ENCODE assay signal across 8 cellular contexts in the genomic region with DNA sequence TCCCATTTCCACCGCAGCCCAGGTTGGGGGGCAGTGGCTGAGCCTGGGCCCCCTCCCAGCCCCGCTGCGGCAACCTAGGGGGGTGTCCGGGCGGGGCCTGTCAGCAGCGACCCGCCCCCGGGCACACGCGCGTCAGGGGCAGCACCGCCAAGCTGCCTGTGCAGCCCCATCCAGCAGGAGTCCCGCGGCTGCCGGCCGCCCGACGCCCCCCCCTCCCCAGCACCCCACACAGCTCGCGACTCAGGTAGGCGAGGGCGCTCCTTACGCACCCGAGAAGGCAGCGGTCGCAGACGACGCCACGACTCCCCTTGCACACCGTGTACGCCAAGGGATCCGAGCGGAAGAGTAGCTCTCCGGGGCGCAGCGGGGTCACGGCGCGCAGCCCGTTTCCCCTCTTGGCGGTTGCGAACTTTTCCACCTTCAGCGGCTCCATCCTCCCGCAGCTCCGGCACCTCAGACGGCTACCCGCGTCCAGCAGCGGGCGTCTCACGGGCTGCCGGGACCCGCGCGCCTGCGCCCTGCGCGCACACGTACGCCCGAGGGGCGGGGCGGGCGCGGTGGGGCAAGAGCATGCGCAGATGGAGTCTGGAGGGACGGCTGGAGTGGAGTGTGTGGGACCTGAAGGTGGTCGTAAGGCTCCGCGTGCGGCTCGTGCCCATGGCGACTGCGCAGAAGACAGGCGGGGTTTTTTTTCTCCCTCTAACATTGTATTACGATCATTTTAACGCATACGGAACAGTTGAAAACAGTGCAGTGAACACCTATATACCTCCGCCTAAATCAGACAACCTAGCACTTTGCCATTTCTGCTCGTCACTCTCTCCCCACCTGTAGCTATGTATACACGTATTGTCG. TPM values are rescaled to one million over a fixed set of nuclear protein-coding genes. Genes with fewer than 3 reads are reported as not detected.
DNase-seq lines count a peak whose midpoint lies in the region; ATAC-seq, FAIRE-seq and TF ChIP-seq lines count a peak whose summit lies in the region.

Gene SMYD3 (minus strand): TSS at position 495 of the 855 bp plus-strand sequence.

- H2AFZ ChIP-seq in keratinocyte (ENCODE audit: control insufficient read depth, low read length) = peak within 1 kb of the TSS; percentile 97

- peaks cover 22% of the 10 kb centered on the region for H3K4me1 ChIP-seq in keratinocyte (ENCODE audit: control insufficient read depth, extremely low read depth, insufficient read depth, low read length)

- POLR2A ChIA-PET in AG04449 (lab: Yijun Ruan, JAX) = no interaction called here

- no peaks in the 10 kb centered on the region for H3K36me3 ChIP-seq in keratinocyte (ENCODE audit: control insufficient read depth in 2 of 2, extremely low read depth in 1 of 2, insufficient read depth in 2 of 2, low read length in 2 of 2)

- H3K9me1 ChIP-seq in keratinocyte (ENCODE audit: control insufficient read depth, extremely low read depth, insufficient read depth, low read length) = peaks cover 3% of the 10 kb centered on the region

- H3K9me3 ChIP-seq in keratinocyte (ENCODE audit: control insufficient read depth, low read depth, low read length) = no peaks in the 10 kb centered on the region

- H3K4me2 ChIP-seq in keratinocyte (ENCODE audit: control insufficient read depth, extremely low read depth, insufficient read depth, low read depth, low read length) = peak within 1 kb of the TSS; percentile 94

- no peaks in the 10 kb centered on the region for H3K27me3 ChIP-seq in keratinocyte (ENCODE audit: control insufficient read depth, extremely low read depth, insufficient read depth, low read length)

- peaks cover 5% of the 10 kb centered on the region for H3K79me2 ChIP-seq in keratinocyte (ENCODE audit: control insufficient read depth, insufficient read depth, low read length)

- ATAC-seq in GM18867 (IDR thresholded peaks at IDR 0.05; ENCODE audit: unreplicated experiment) = peak; percentile 87
- ATAC-seq in HG03097 (IDR thresholded peaks at IDR 0.05; ENCODE audit: low FRiP score, unreplicated experiment) = peak; percentile 87

- H3K4me3 ChIP-seq in AG04449 (ENCODE audit: low read depth, low read length) = peak within 1 kb of the TSS; percentile 98
- H3K4me3 ChIP-seq in WI38 (ENCODE audit: low read depth, low read length) = peak within 1 kb of the TSS; percentile 87
- H3K4me3 ChIP-seq in keratinocyte (ENCODE audit: control insufficient read depth in 2 of 3, extremely low read depth in 1 of 3, insufficient read depth in 2 of 3, low read depth in 1 of 3, low read length in 3 of 3) = peak within 1 kb of the TSS; percentile 81 to 98 (median 87)

- FAIRE-seq in keratinocyte (lab: Jason Lieb, UNC) = peak; percentile 17

- DNase-seq in AG04449 (ENCODE audit: low read depth, low spot score) (no peak), NCI-H2171 (lab: John Stamatoyannopoulos, UW) (peak; percentile 80), caudate nucleus (lab: John Stamatoyannopoulos, UW) (peak in 56 of 61 donors; percentile 22 to 87 (median 68)), keratinocyte (ENCODE audit: low read depth, low spot score) (no peak)
- peak; percentile 82 for DNase-seq in stimulated activated CD4-positive, alpha-beta T cell treated with anti-CD3 and anti-CD28 coated beads, Interleukin-15, amount 100 ng/mL, for 24 hours

- H4K20me1 ChIP-seq in keratinocyte (ENCODE audit: control insufficient read depth, extremely low read depth, insufficient read depth, low read length) = no peaks in the 10 kb centered on the region

- CTCF ChIA-PET in AG04449 (lab: Yijun Ruan, JAX) = interaction anchor here (0.6 to 3.5 kb wide), 8 partner anchors 9 to 1354 kb away, joined by 3 to 24 read pairs (median 5); no protein-coding TSS in a partner anchor

- peak within 1 kb of the TSS; percentile 67 for H3K9ac ChIP-seq in keratinocyte (ENCODE audit: control insufficient read depth, extremely low read depth, insufficient read depth, low read length)

- H3K27ac ChIP-seq in caudate nucleus (ENCODE audit: low read depth, low read length) (no peak within 1 kb of the TSS), keratinocyte (ENCODE audit: control insufficient read depth, insufficient read depth, low read length) (peak within 1 kb of the TSS; percentile 52)

- TF ChIP-seq CTCF in AG04449 (IDR thresholded peaks at IDR 0.05; ENCODE audit: insufficient read depth, low read length, missing control alignments) (peak; percentile 20), WI38 (IDR thresholded peaks at IDR 0.05; ENCODE audit: low read depth, low read length) (no peak), keratinocyte (optimal IDR thresholded peaks at IDR 0.05 in 1 of 3, IDR thresholded peaks at IDR 0.05 in 1 of 3, conservative IDR thresholded peaks at IDR 0.05 in 1 of 3; ENCODE audit: extremely low read depth in 1 of 3, insufficient read depth in 2 of 3, low read length in 3 of 3) (peak in 1 of 3 experiments; percentile 44)

- dilution Hi-C loops in keratinocyte (cut with MboI; ENCODE audit: extremely low pct_ligation_motif_present, low sequenced_read_pairs) = no loop called here

RNA-seq across cellular contexts. Expression of gene SMYD3, which starts in this region (rescaled TPM):
- 23.0 to 31.0 TPM (median 29.3 TPM) in 3 replicates for polyA plus RNA-seq in keratinocyte
- polyA plus RNA-seq in keratinocyte (2011; ENCODE audit: low read depth) = 5.9 TPM
- 28.0 and 34.2 TPM in 2 replicates for polyA plus RNA-seq in keratinocyte (2011; cell fraction: cytosol; rRNA removed)
- polyA plus RNA-seq in keratinocyte (2011; cell fraction: nucleus; rRNA removed) = 24.3 and 25.0 TPM in 2 replicates
- polyA plus RNA-seq in keratinocyte (2012; ENCODE audit: low replicate concordance) = 8.3 and 24.1 TPM in 2 replicates
- 25.7 to 41.8 TPM (median 40.2 TPM) in 3 replicates for polyA minus RNA-seq in keratinocyte
- polyA minus RNA-seq in keratinocyte (2011; cell fraction: cytosol; rRNA and poly(A)+ RNA removed) = 34.9 TPM
- 27.6 and 57.4 TPM in 2 replicates for polyA minus RNA-seq in keratinocyte (2011; cell fraction: nucleus; rRNA and poly(A)+ RNA removed)

Comparison
In these comparisons a context has a peak if more than half of its experiments do, and no peak if none do; other contexts are left out.
1. DNase-seq: peak in NCI-H2171 (single experiment), caudate nucleus (56 of 61) and stimulated activated CD4-positive, alpha-beta T cell treated with anti-CD3 and anti-CD28 coated beads, Interleukin-15, amount 100 ng/mL, for 24 hours (single experiment); none in AG04449 (single experiment) and keratinocyte (single experiment).
2. Peak in every context shown above with its lines, with median percentiles within 50 percentile points of each other: H3K4me3 ChIP-seq.